In the genomic region with DNA sequence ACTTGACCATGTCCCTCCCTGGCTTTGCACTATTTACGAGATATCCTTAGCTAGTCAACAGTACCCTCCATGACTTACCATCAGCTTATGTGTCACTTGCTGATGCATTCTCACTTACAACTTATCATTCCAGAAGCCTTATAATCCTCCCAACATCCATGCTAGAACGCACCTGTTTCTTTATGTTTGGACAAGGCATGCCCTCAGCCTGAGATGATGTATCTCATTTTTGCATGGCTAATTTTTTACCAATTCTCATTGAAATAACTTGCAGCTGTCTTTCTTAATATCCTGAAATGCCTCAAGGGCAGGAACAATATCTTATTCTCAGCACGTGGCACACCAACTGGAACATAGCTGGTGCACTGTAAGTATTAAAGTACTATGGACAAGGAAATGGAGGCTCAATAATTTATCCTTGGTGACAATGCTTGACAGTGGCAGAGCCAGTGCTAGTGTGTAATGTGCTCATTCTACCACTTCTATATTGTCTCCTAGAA, we compare ENCODE assay signal across 1 cellular context.
TF ChIP-seq lines count a peak whose summit lies in the region.

No MANE protein-coding gene starts in this region.

TF ChIP-seq in GM23338, 12 proteins besides CTCF, POLR2A, EP300 and RAD21:
- TF ChIP-seq, protein P1, sequence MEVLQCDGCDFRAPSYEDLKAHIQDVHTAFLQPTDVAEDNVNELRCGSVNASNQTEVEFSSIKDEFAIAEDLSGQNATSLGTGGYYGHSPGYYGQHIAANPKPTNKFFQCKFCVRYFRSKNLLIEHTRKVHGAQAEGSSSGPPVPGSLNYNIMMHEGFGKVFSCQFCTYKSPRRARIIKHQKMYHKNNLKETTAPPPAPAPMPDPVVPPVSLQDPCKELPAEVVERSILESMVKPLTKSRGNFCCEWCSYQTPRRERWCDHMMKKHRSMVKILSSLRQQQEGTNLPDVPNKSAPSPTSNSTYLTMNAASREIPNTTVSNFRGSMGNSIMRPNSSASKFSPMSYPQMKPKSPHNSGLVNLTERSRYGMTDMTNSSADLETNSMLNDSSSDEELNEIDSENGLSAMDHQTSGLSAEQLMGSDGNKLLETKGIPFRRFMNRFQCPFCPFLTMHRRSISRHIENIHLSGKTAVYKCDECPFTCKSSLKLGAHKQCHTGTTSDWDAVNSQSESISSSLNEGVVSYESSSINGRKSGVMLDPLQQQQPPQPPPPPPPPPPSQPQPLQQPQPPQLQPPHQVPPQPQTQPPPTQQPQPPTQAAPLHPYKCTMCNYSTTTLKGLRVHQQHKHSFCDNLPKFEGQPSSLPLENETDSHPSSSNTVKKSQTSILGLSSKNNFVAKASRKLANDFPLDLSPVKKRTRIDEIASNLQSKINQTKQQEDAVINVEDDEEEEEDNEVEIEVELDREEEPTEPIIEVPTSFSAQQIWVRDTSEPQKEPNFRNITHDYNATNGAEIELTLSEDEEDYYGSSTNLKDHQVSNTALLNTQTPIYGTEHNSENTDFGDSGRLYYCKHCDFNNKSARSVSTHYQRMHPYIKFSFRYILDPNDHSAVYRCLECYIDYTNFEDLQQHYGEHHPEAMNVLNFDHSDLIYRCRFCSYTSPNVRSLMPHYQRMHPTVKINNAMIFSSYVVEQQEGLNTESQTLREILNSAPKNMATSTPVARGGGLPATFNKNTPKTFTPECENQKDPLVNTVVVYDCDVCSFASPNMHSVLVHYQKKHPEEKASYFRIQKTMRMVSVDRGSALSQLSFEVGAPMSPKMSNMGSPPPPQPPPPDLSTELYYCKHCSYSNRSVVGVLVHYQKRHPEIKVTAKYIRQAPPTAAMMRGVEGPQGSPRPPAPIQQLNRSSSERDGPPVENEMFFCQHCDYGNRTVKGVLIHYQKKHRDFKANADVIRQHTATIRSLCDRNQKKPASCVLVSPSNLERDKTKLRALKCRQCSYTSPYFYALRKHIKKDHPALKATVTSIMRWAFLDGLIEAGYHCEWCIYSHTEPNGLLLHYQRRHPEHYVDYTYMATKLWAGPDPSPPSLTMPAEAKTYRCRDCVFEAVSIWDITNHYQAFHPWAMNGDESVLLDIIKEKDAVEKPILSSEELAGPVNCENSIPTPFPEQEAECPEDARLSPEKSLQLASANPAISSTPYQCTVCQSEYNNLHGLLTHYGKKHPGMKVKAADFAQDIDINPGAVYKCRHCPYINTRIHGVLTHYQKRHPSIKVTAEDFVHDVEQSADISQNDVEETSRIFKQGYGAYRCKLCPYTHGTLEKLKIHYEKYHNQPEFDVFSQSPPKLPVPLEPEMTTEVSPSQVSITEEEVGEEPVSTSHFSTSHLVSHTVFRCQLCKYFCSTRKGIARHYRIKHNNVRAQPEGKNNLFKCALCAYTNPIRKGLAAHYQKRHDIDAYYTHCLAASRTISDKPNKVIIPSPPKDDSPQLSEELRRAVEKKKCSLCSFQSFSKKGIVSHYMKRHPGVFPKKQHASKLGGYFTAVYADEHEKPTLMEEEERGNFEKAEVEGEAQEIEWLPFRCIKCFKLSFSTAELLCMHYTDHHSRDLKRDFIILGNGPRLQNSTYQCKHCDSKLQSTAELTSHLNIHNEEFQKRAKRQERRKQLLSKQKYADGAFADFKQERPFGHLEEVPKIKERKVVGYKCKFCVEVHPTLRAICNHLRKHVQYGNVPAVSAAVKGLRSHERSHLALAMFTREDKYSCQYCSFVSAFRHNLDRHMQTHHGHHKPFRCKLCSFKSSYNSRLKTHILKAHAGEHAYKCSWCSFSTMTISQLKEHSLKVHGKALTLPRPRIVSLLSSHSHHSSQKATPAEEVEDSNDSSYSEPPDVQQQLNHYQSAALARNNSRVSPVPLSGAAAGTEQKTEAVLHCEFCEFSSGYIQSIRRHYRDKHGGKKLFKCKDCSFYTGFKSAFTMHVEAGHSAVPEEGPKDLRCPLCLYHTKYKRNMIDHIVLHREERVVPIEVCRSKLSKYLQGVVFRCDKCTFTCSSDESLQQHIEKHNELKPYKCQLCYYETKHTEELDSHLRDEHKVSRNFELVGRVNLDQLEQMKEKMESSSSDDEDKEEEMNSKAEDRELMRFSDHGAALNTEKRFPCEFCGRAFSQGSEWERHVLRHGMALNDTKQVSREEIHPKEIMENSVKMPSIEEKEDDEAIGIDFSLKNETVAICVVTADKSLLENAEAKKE (CRISPR knock-in tag; IDR thresholded peaks at IDR 0.05) = no peak
- TF ChIP-seq EZH2 (IDR thresholded peaks at IDR 0.05; ENCODE audit: low read depth, unreplicated experiment) (no peak), POLR2AphosphoS5 (IDR thresholded peaks at IDR 0.05; ENCODE audit: low read depth) (no peak), STAT1 (IDR thresholded peaks at IDR 0.05; ENCODE audit: unreplicated experiment) (no peak), NANOG (IDR thresholded peaks at IDR 0.05; ENCODE audit: borderline replicate concordance) (no peak), ZNF331 (CRISPR knock-in tag; IDR thresholded peaks at IDR 0.05; ENCODE audit: low read depth) (no peak), ZNF114 (CRISPR knock-in tag; IDR thresholded peaks at IDR 0.05) (no peak), JUNB (IDR thresholded peaks at IDR 0.05; ENCODE audit: unreplicated experiment) (no peak), EZH2phosphoT487 (IDR thresholded peaks at IDR 0.05; ENCODE audit: unreplicated experiment) (no peak), CREB1 (CRISPR knock-in tag; IDR thresholded peaks at IDR 0.05; ENCODE audit: low read depth) (no peak)
- TF ChIP-seq, protein P2, sequence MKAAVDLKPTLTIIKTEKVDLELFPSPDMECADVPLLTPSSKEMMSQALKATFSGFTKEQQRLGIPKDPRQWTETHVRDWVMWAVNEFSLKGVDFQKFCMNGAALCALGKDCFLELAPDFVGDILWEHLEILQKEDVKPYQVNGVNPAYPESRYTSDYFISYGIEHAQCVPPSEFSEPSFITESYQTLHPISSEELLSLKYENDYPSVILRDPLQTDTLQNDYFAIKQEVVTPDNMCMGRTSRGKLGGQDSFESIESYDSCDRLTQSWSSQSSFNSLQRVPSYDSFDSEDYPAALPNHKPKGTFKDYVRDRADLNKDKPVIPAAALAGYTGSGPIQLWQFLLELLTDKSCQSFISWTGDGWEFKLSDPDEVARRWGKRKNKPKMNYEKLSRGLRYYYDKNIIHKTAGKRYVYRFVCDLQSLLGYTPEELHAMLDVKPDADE (IDR thresholded peaks at IDR 0.05) = no peak
- TF ChIP-seq, protein P3, sequence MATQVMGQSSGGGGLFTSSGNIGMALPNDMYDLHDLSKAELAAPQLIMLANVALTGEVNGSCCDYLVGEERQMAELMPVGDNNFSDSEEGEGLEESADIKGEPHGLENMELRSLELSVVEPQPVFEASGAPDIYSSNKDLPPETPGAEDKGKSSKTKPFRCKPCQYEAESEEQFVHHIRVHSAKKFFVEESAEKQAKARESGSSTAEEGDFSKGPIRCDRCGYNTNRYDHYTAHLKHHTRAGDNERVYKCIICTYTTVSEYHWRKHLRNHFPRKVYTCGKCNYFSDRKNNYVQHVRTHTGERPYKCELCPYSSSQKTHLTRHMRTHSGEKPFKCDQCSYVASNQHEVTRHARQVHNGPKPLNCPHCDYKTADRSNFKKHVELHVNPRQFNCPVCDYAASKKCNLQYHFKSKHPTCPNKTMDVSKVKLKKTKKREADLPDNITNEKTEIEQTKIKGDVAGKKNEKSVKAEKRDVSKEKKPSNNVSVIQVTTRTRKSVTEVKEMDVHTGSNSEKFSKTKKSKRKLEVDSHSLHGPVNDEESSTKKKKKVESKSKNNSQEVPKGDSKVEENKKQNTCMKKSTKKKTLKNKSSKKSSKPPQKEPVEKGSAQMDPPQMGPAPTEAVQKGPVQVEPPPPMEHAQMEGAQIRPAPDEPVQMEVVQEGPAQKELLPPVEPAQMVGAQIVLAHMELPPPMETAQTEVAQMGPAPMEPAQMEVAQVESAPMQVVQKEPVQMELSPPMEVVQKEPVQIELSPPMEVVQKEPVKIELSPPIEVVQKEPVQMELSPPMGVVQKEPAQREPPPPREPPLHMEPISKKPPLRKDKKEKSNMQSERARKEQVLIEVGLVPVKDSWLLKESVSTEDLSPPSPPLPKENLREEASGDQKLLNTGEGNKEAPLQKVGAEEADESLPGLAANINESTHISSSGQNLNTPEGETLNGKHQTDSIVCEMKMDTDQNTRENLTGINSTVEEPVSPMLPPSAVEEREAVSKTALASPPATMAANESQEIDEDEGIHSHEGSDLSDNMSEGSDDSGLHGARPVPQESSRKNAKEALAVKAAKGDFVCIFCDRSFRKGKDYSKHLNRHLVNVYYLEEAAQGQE (IDR thresholded peaks at IDR 0.05; ENCODE audit: unreplicated experiment) = no peak
